1 cellular context compared by ENCODE assay signal in the genomic region with DNA sequence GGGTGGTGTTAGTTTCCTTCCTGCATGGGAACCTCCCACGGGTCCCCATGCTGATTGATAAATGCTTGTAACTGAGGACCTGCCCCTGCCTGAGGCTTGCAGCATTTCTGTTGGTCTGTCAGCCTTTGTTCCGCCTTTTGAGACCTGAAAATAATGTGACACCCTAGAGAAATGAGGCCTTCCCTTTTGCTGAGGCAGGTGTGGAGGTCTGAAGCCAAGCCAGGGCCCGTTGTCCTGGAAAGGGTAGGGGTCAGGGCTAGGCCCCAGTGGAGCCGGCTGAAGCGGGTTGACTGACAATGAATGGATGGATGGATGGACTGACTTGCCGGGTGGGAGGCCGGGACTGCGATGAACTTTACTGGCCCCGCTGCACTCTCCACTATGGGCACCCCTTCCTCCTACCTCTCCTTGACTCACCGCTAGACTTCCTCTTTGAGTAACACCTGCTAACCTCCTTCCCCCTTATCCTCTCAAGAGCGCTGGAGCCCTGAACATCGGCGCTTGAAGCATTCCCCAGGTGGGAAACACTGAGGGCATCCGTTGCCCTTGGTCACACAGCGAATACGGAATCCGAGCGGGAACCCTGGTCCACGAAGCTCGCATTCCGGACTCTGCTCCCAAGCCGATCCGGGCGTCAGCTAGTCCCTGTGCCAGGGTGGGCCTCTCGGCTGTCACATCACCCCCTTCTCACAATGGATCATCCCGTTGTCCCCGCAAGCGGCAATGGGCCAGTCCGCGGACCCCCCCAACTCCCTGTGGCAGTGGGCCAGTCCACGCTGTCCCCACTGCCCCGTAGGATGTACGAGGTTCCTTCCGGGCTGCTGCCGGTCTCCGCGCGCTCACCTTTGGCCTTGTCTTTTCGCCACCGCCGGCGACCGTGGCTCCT.
A peak's percentile ranks its signal among the peaks of the same experiment; 100 is the strongest.
TF ChIP-seq lines count a peak whose summit lies in the region.

No MANE protein-coding gene starts in this region.

TF ChIP-seq in HepG2, 621 proteins besides CTCF, POLR2A, EP300 and RAD21 (continues in another document):
- no peak for TF ChIP-seq ZNF564 (CRISPR knock-in tag; IDR thresholded peaks at IDR 0.05)
- TF ChIP-seq PRDM10 (CRISPR knock-in tag; IDR thresholded peaks at IDR 0.05; ENCODE audit: low read depth) = peak; percentile 98
- TF ChIP-seq ZNF629 (CRISPR knock-in tag; conservative IDR thresholded peaks at IDR 0.05) = no peak
- no peak for TF ChIP-seq MYC (CRISPR knock-in tag; IDR thresholded peaks at IDR 0.05; ENCODE audit: borderline replicate concordance)
- peak; percentile 77 for TF ChIP-seq TEAD3 (CRISPR knock-in tag; optimal IDR thresholded peaks at IDR 0.05; ENCODE audit: borderline replicate concordance)
- TF ChIP-seq ZFP41 (CRISPR knock-in tag; IDR thresholded peaks at IDR 0.05; ENCODE audit: borderline replicate concordance) = no peak
- TF ChIP-seq ZNF687 (CRISPR knock-in tag; IDR thresholded peaks at IDR 0.05) = peak; percentile 51
- TF ChIP-seq, protein P1, sequence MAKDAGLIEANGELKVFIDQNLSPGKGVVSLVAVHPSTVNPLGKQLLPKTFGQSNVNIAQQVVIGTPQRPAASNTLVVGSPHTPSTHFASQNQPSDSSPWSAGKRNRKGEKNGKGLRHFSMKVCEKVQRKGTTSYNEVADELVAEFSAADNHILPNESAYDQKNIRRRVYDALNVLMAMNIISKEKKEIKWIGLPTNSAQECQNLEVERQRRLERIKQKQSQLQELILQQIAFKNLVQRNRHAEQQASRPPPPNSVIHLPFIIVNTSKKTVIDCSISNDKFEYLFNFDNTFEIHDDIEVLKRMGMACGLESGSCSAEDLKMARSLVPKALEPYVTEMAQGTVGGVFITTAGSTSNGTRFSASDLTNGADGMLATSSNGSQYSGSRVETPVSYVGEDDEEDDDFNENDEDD (CRISPR knock-in tag; IDR thresholded peaks at IDR 0.05; ENCODE audit: borderline replicate concordance) = 0 out of 2 replicates have a peak, but pooled peaks have one; percentile 15
- 0 out of 2 replicates have a peak, but pooled peaks have one; percentile 19 for TF ChIP-seq RFX1 (IDR thresholded peaks at IDR 0.05)
- TF ChIP-seq MAFK (conservative IDR thresholded peaks at IDR 0.05 in 1 of 2, IDR thresholded peaks at IDR 0.05 in 1 of 2; ENCODE audit: low read length in 2 of 2) = no peak
- TF ChIP-seq RBAK (CRISPR knock-in tag; IDR thresholded peaks at IDR 0.05) = no peak
- 0 out of 2 replicates have a peak, but pooled peaks have one; percentile 33 for TF ChIP-seq ZNF430 (CRISPR knock-in tag; IDR thresholded peaks at IDR 0.05)
- peak; percentile 85 for TF ChIP-seq BHLHE40 (IDR thresholded peaks at IDR 0.05; ENCODE audit: low read length)
- TF ChIP-seq PAXIP1 (CRISPR knock-in tag; conservative IDR thresholded peaks at IDR 0.05) = 0 out of 2 replicates have a peak, but pooled peaks have one; percentile 30
- TF ChIP-seq HIC2 (CRISPR knock-in tag; IDR thresholded peaks at IDR 0.05; ENCODE audit: low read depth) = peak; percentile 22; the same call in 1 of the 2 replicates
- TF ChIP-seq ZFX (CRISPR knock-in tag; IDR thresholded peaks at IDR 0.05; ENCODE audit: low read depth) = peak; percentile 20; the same call in 1 of the 2 replicates
- TF ChIP-seq HNF4A (CRISPR knock-in tag; IDR thresholded peaks at IDR 0.05) = peak; percentile 58
- TF ChIP-seq, protein P2, sequence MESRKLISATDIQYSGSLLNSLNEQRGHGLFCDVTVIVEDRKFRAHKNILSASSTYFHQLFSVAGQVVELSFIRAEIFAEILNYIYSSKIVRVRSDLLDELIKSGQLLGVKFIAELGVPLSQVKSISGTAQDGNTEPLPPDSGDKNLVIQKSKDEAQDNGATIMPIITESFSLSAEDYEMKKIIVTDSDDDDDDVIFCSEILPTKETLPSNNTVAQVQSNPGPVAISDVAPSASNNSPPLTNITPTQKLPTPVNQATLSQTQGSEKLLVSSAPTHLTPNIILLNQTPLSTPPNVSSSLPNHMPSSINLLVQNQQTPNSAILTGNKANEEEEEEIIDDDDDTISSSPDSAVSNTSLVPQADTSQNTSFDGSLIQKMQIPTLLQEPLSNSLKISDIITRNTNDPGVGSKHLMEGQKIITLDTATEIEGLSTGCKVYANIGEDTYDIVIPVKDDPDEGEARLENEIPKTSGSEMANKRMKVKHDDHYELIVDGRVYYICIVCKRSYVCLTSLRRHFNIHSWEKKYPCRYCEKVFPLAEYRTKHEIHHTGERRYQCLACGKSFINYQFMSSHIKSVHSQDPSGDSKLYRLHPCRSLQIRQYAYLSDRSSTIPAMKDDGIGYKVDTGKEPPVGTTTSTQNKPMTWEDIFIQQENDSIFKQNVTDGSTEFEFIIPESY (CRISPR knock-in tag; IDR thresholded peaks at IDR 0.05) = peak; percentile 5; the same call in 1 of the 2 replicates
- 0 out of 2 replicates have a peak, but pooled peaks have one; percentile 55 for TF ChIP-seq ZBTB38 (CRISPR knock-in tag; IDR thresholded peaks at IDR 0.05)
- no peak for TF ChIP-seq SOX6 (IDR thresholded peaks at IDR 0.05)
- TF ChIP-seq SOX6 (CRISPR knock-in tag; IDR thresholded peaks at IDR 0.05) = no peak
- peak; percentile 20; the same call in 1 of the 2 replicates for TF ChIP-seq SALL1 (CRISPR knock-in tag; IDR thresholded peaks at IDR 0.05)
- TF ChIP-seq, protein P3, sequence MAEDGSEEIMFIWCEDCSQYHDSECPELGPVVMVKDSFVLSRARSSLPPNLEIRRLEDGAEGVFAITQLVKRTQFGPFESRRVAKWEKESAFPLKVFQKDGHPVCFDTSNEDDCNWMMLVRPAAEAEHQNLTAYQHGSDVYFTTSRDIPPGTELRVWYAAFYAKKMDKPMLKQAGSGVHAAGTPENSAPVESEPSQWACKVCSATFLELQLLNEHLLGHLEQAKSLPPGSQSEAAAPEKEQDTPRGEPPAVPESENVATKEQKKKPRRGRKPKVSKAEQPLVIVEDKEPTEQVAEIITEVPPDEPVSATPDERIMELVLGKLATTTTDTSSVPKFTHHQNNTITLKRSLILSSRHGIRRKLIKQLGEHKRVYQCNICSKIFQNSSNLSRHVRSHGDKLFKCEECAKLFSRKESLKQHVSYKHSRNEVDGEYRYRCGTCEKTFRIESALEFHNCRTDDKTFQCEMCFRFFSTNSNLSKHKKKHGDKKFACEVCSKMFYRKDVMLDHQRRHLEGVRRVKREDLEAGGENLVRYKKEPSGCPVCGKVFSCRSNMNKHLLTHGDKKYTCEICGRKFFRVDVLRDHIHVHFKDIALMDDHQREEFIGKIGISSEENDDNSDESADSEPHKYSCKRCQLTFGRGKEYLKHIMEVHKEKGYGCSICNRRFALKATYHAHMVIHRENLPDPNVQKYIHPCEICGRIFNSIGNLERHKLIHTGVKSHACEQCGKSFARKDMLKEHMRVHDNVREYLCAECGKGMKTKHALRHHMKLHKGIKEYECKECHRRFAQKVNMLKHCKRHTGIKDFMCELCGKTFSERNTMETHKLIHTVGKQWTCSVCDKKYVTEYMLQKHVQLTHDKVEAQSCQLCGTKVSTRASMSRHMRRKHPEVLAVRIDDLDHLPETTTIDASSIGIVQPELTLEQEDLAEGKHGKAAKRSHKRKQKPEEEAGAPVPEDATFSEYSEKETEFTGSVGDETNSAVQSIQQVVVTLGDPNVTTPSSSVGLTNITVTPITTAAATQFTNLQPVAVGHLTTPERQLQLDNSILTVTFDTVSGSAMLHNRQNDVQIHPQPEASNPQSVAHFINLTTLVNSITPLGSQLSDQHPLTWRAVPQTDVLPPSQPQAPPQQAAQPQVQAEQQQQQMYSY (CRISPR knock-in tag; IDR thresholded peaks at IDR 0.05) = peak; percentile 63; the same call in 1 of the 2 replicates
- TF ChIP-seq, protein P4, sequence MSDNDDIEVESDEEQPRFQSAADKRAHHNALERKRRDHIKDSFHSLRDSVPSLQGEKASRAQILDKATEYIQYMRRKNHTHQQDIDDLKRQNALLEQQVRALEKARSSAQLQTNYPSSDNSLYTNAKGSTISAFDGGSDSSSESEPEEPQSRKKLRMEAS (IDR thresholded peaks at IDR 0.05) = peak; percentile 21; the same call in 1 of the 2 replicates
- TF ChIP-seq AKAP8 (CRISPR knock-in tag; IDR thresholded peaks at IDR 0.05) = 0 out of 2 replicates have a peak, but pooled peaks have one; percentile 37
